Comparison of ENCODE assay signal across 8 cellular contexts in genomic region chr19:50476224-50476942, GRCh38. TPM values are rescaled to one million over a fixed set of nuclear protein-coding genes. Genes with fewer than 3 reads are reported as not detected.
DNase-seq lines count a peak whose midpoint lies in the region; ATAC-seq, FAIRE-seq and TF ChIP-seq lines count a peak whose summit lies in the region.

TSS of gene EMC10 (plus strand) at chr19:50476507. CDS start at chr19:50476545, 38 bp downstream.
TSS of gene GARIN5A (minus strand) at chr19:50476848. CDS start at chr19:50476388, 460 bp downstream.

- no peak for FAIRE-seq in D721Med (lab: Jason Lieb, UNC)

- no peaks in the 10 kb centered on the region for H3K27me3 Mint-ChIP-seq in IgD-negative memory B cell
- no peaks in the 10 kb centered on the region for H3K27me3 Mint-ChIP-seq in activated T-helper 17 cell treated with anti-CD3 and anti-CD28 coated beads, Interleukin-2, amount 50 U/mL, for 72 hours
- no peaks in the 10 kb centered on the region for H3K27me3 Mint-ChIP-seq in natural killer cell treated with Interleukin-12 subunit alpha and Interleukin-12 subunit beta and Interleukin-15 and Interleukin-18, amount 100 ng/mL, for 72 hours

- peak within 1 kb of the TSS; percentile 74 for H3K27ac ChIP-seq in Panc1 (ENCODE audit: low read length)

- TF ChIP-seq CTCF in D721Med (IDR thresholded peaks at IDR 0.05; ENCODE audit: insufficient read depth, missing control alignments) (no peak), Panc1 (IDR thresholded peaks at IDR 0.05) (no peak)

- H3K9me3 Mint-ChIP-seq in IgD-negative memory B cell, result no peaks in the 10 kb centered on the region
- no peaks in the 10 kb centered on the region for H3K9me3 Mint-ChIP-seq in activated T-helper 17 cell treated with anti-CD3 and anti-CD28 coated beads, Interleukin-2, amount 50 U/mL, for 72 hours
- no peaks in the 10 kb centered on the region for H3K9me3 Mint-ChIP-seq in natural killer cell treated with Interleukin-12 subunit alpha and Interleukin-12 subunit beta and Interleukin-15 and Interleukin-18, amount 100 ng/mL, for 72 hours

- no peaks in the 10 kb centered on the region for H3K27me3 ChIP-seq in Panc1 (ENCODE audit: control insufficient read depth, insufficient read depth, low read length)

- TSS peak; percentile 92 for BruUV-seq in Panc1 (replicated peaks; lab: Mats Ljungman, UMichigan)

- intact Hi-C loops in Panc1 (cut with micrococcal nuclease; ENCODE audit: unreplicated experiment), result no loop called here

- DNase-seq in D721Med (ENCODE audit: insufficient read length, low spot score) (peak; percentile 58), Panc1 (ENCODE audit: low read depth, low spot score) (peak; percentile 47), fibroblast of peridontal ligament (ENCODE audit: extremely low read depth) (peak; percentile 88)
- DNase-seq in natural killer cell treated with Interleukin-12 subunit alpha and Interleukin-12 subunit beta and Interleukin-15 and Interleukin-18, amount 100 ng/mL, for 72 hours (ENCODE audit: low spot score), result peak; percentile 93
- peak; percentile 87 to 95 (median 92) for DNase-seq in stimulated activated naive CD4-positive, alpha-beta T cell (lab: John Stamatoyannopoulos, UW)

- peak within 1 kb of the TSS; percentile 81 to 89 for H3K4me3 ChIP-seq in Panc1 (ENCODE audit: low read depth in 2 of 2, low read length in 2 of 2)

- H3K27ac Mint-ChIP-seq in IgD-negative memory B cell, result peak within 1 kb of the TSS; percentile 96 to 98 (median 98)
- H3K27ac Mint-ChIP-seq in activated T-helper 17 cell treated with anti-CD3 and anti-CD28 coated beads, Interleukin-2, amount 50 U/mL, for 72 hours, result peak within 1 kb of the TSS; percentile 98
- peak within 1 kb of the TSS; percentile 80 to 89 for H3K27ac Mint-ChIP-seq in natural killer cell treated with Interleukin-12 subunit alpha and Interleukin-12 subunit beta and Interleukin-15 and Interleukin-18, amount 100 ng/mL, for 72 hours

- peak within 1 kb of the TSS; percentile 94 to 100 (median 98) for H3K4me3 Mint-ChIP-seq in IgD-negative memory B cell
- peak within 1 kb of the TSS; percentile 99 for H3K4me3 Mint-ChIP-seq in activated T-helper 17 cell treated with anti-CD3 and anti-CD28 coated beads, Interleukin-2, amount 50 U/mL, for 72 hours
- H3K4me3 Mint-ChIP-seq in natural killer cell treated with Interleukin-12 subunit alpha and Interleukin-12 subunit beta and Interleukin-15 and Interleukin-18, amount 100 ng/mL, for 72 hours, result peak within 1 kb of the TSS; percentile 94

- H3K4me1 Mint-ChIP-seq in IgD-negative memory B cell, result peaks cover 8 to 14% (median 11%) of the 10 kb centered on the region in 3 donors
- peaks cover 12% of the 10 kb centered on the region for H3K4me1 Mint-ChIP-seq in activated T-helper 17 cell treated with anti-CD3 and anti-CD28 coated beads, Interleukin-2, amount 50 U/mL, for 72 hours
- peaks cover 10 to 25% of the 10 kb centered on the region in 2 donors for H3K4me1 Mint-ChIP-seq in natural killer cell treated with Interleukin-12 subunit alpha and Interleukin-12 subunit beta and Interleukin-15 and Interleukin-18, amount 100 ng/mL, for 72 hours (ENCODE audit: low read depth in 2 of 2)

- POLR2A ChIA-PET in Panc1 (lab: Charles Lee), result no interaction called here

- H3K4me1 ChIP-seq in Panc1 (ENCODE audit: control insufficient read depth, insufficient read depth, low read length), result no peaks in the 10 kb centered on the region

- ATAC-seq in GM21526 (IDR thresholded peaks at IDR 0.05; ENCODE audit: low FRiP score, unreplicated experiment), result peak; percentile 74
- peak; percentile 94 for ATAC-seq in Panc1
- peak; percentile 98 for ATAC-seq in activated T-helper 17 cell treated with anti-CD3 and anti-CD28 coated beads, Interleukin-2, amount 50 U/mL, for 72 hours (replicated peaks)
- ATAC-seq in natural killer cell treated with Interleukin-12 subunit alpha and Interleukin-12 subunit beta and Interleukin-15 and Interleukin-18, amount 100 ng/mL, for 72 hours, result peak; percentile 94 to 97

- H3K36me3 Mint-ChIP-seq in IgD-negative memory B cell, result peaks cover 2% of the 10 kb centered on the region
- H3K36me3 Mint-ChIP-seq in activated T-helper 17 cell treated with anti-CD3 and anti-CD28 coated beads, Interleukin-2, amount 50 U/mL, for 72 hours (ENCODE audit: low read depth), result peaks cover 45% of the 10 kb centered on the region
- H3K36me3 Mint-ChIP-seq in natural killer cell treated with Interleukin-12 subunit alpha and Interleukin-12 subunit beta and Interleukin-15 and Interleukin-18, amount 100 ng/mL, for 72 hours, result peaks cover 6% of the 10 kb centered on the region

- no peaks in the 10 kb centered on the region for H3K9me3 ChIP-seq in Panc1 (ENCODE audit: control insufficient read depth, insufficient read depth, low read depth, low read length)

- in situ Hi-C loops in Panc1 (cut with HindIII; ENCODE audit: low pct_unique_long_range_greater_than_20kb, low sequenced_read_pairs), result no loop called here

- H3K36me3 ChIP-seq in Panc1 (ENCODE audit: control insufficient read depth, insufficient read depth, low read length), result no peaks in the 10 kb centered on the region

- CTCF ChIA-PET in Panc1 (lab: Charles Lee), result no interaction called here

RNA-seq across cellular contexts. Expression of gene EMC10, which starts in this region (rescaled TPM):
- polyA plus RNA-seq in IgD-negative memory B cell, result 8.7 TPM
- total RNA-seq in Panc1 (2021; ENCODE audit: unreplicated experiment), result 66.7 TPM
- 83.1 TPM for polyA plus RNA-seq in Panc1 (2012; ENCODE audit: insufficient read length)
- 10 to 100 TPM; 31.3 to 57.8 TPM for total RNA-seq in activated T-helper 17 cell treated with anti-CD3 and anti-CD28 coated beads, Interleukin-2, amount 50 U/mL, for 72 hours
- total RNA-seq in natural killer cell treated with Interleukin-12 subunit alpha and Interleukin-12 subunit beta and Interleukin-15 and Interleukin-18, amount 100 ng/mL, for 72 hours, result 100 to 1,000 TPM in 1 of 2 donors, 10 to 100 TPM in 1; 84.1 to 106 TPM

RNA-seq across cellular contexts. Expression of gene GARIN5A, which starts in this region (rescaled TPM):
- 0.53 TPM for polyA plus RNA-seq in IgD-negative memory B cell
- 2.0 TPM for total RNA-seq in Panc1 (2021; ENCODE audit: unreplicated experiment)
- 3.5 TPM for polyA plus RNA-seq in Panc1 (2012; ENCODE audit: insufficient read length)
- 1 to 10 TPM in 1 of 2 donors, under 1 TPM in 1; 0.39 to 1.2 TPM for total RNA-seq in activated T-helper 17 cell treated with anti-CD3 and anti-CD28 coated beads, Interleukin-2, amount 50 U/mL, for 72 hours
- total RNA-seq in natural killer cell treated with Interleukin-12 subunit alpha and Interleukin-12 subunit beta and Interleukin-15 and Interleukin-18, amount 100 ng/mL, for 72 hours, result 1 to 10 TPM in 1 of 2 donors, not detected in 1; 1.1 TPM

Comparison
In these comparisons a context has a peak if more than half of its experiments do, and no peak if none do; other contexts are left out.
1. Peak in every context shown above with its lines: DNase-seq, ATAC-seq, H3K4me3 ChIP-seq and H3K27ac ChIP-seq.